In genomic region chr7:45402480-45403218, GRCh38 we compare ENCODE assay signal across 12 cellular contexts.
A peak's percentile ranks its signal among the peaks of the same experiment; 100 is the strongest.
DNase-seq lines count a peak whose midpoint lies in the region; ATAC-seq and TF ChIP-seq lines count a peak whose summit lies in the region.
"Had no signal": no experiment of that assay in that cellular context is flagged by ENCODE, and none has a peak within 500 bp of the region (broad histone marks: within the 10 kb centered on the region; RNA-seq: fewer than 3 reads in every experiment).

No MANE protein-coding gene starts in this region.

- H2BK5ac ChIP-seq in mesenchymal stem cell (ENCODE audit: low read depth, low read length, poor library complexity, severe bottlenecking) = no peak overlapping the region

- H2BK15ac ChIP-seq in mesenchymal stem cell (ENCODE audit: low read depth, poor library complexity, severe bottlenecking) = no peak overlapping the region

- no peaks in the 10 kb centered on the region for H3K36me3 Mint-ChIP-seq in activated naive CD8-positive, alpha-beta T cell treated with anti-CD3 and anti-CD28 coated beads, Interleukin-2, amount 50 U/mL, for 24 hours (ENCODE audit: low read depth)
- H3K36me3 Mint-ChIP-seq: neural progenitor cell had no signal

- H2BK12ac ChIP-seq in mesenchymal stem cell (ENCODE audit: low read length in 2 of 2) = no peak overlapping the region

- H3K36me3 ChIP-seq in mesenchymal stem cell (ENCODE audit: control insufficient read depth in 1 of 2, insufficient read depth in 2 of 2, low read depth in 1 of 2, low read length in 2 of 2) = no peaks in the 10 kb centered on the region
- H3K36me3 ChIP-seq in suprapubic skin = no peaks in the 10 kb centered on the region
- H3K36me3 ChIP-seq: neural progenitor cell had no signal

- DNase-seq in GM04503 (ENCODE audit: low read depth) (peak; percentile 8), LHCN-M2 (ENCODE audit: low read depth) (peak; percentile 39), mesenchymal stem cell (no peak), inferior parietal cortex (ENCODE audit: extremely low spot score) (no peak), suprapubic skin (ENCODE audit: low spot score in 2 of 2) (no peak), NCI-H774 (lab: John Stamatoyannopoulos, UW) (no peak), NCI-H2029 treated with DMSO at 0.1 percent for 48 hours (lab: John Stamatoyannopoulos, UW) (no peak)
- no peak for DNase-seq in activated naive CD8-positive, alpha-beta T cell treated with anti-CD3 and anti-CD28 coated beads, Interleukin-2, amount 50 U/mL, for 24 hours
- DNase-seq: activated effector memory CD4-positive, alpha-beta T cell treated with anti-CD3 and anti-CD28 coated beads, Interleukin-2, amount 50 U/mL, for 16 hours; glutamatergic neuron had no signal

- H3K9me3 ChIP-seq in mesenchymal stem cell (ENCODE audit: control insufficient read depth, low read length) = peaks cover 6% of the 10 kb centered on the region
- H3K9me3 ChIP-seq in suprapubic skin = no peaks in the 10 kb centered on the region

- peaks cover 5% of the 10 kb centered on the region for H3K9me3 Mint-ChIP-seq in activated naive CD8-positive, alpha-beta T cell treated with anti-CD3 and anti-CD28 coated beads, Interleukin-2, amount 50 U/mL, for 24 hours

- H3K9ac ChIP-seq in mesenchymal stem cell (ENCODE audit: low read length) = peak overlapping the region; percentile 29
- H3K9ac ChIP-seq: neural progenitor cell had no signal

- H3K4me1 ChIP-seq in mesenchymal stem cell (ENCODE audit: control insufficient read depth, insufficient read depth, low read depth, low read length) = no peaks in the 10 kb centered on the region
- no peaks in the 10 kb centered on the region for H3K4me1 ChIP-seq in suprapubic skin
- H3K4me1 ChIP-seq: neural progenitor cell had no signal

- H3K4me3 Mint-ChIP-seq in activated naive CD8-positive, alpha-beta T cell treated with anti-CD3 and anti-CD28 coated beads, Interleukin-2, amount 50 U/mL, for 24 hours = no peak overlapping the region
- H3K4me3 Mint-ChIP-seq: neural progenitor cell had no signal

- H3K27ac Mint-ChIP-seq in activated naive CD8-positive, alpha-beta T cell treated with anti-CD3 and anti-CD28 coated beads, Interleukin-2, amount 50 U/mL, for 24 hours = peak overlapping the region; percentile 73
- H3K27ac Mint-ChIP-seq: neural progenitor cell had no signal

- no peak overlapping the region for H3K4me2 ChIP-seq in mesenchymal stem cell (ENCODE audit: low read length, poor library complexity, severe bottlenecking)
- H3K4me2 ChIP-seq: neural progenitor cell had no signal

- H3K4me3 ChIP-seq in mesenchymal stem cell (ENCODE audit: insufficient read depth in 1 of 2, low read depth in 1 of 2, low read length in 2 of 2) (peak overlapping the region in 1 of 2 experiments; percentile 41), suprapubic skin (no peak overlapping the region)
- H3K4me3 ChIP-seq: neural progenitor cell, SK-N-MC had no signal

- ATAC-seq in activated naive CD8-positive, alpha-beta T cell treated with anti-CD3 and anti-CD28 coated beads, Interleukin-2, amount 50 U/mL, for 24 hours = peak; percentile 79

- H3K27ac ChIP-seq in mesenchymal stem cell (ENCODE audit: low read length, poor library complexity, severe bottlenecking) (no peak overlapping the region), suprapubic skin (no peak overlapping the region)
- H3K27ac ChIP-seq: neural progenitor cell, SK-N-MC had no signal

- H3K14ac ChIP-seq in mesenchymal stem cell (ENCODE audit: low read length in 2 of 2) = no peak overlapping the region

- no peak overlapping the region for H4K8ac ChIP-seq in mesenchymal stem cell (ENCODE audit: low read length)

- H3K79me1 ChIP-seq in mesenchymal stem cell (replicated peaks; ENCODE audit: low read length, poor library complexity, severe bottlenecking) = no peaks in the 10 kb centered on the region

- H3K27me3 Mint-ChIP-seq in activated naive CD8-positive, alpha-beta T cell treated with anti-CD3 and anti-CD28 coated beads, Interleukin-2, amount 50 U/mL, for 24 hours = peaks cover 7% of the 10 kb centered on the region

- 50% methylated on average over 1 of the region's 2 CpGs for WGBS in mesenchymal stem cell
- WGBS in suprapubic skin = 48% methylated on average over 2 of the region's 2 CpGs

- TF ChIP-seq CTCF in suprapubic skin (IDR thresholded peaks at IDR 0.05) = no peak

- H3K23ac ChIP-seq in mesenchymal stem cell (ENCODE audit: low read length in 2 of 2) = no peak overlapping the region

- no peak overlapping the region for H2BK120ac ChIP-seq in mesenchymal stem cell (ENCODE audit: low read depth, low read length)

- no peak overlapping the region for H3K18ac ChIP-seq in mesenchymal stem cell (ENCODE audit: low read depth in 1 of 2, low read length in 2 of 2)

- H2AFZ ChIP-seq in mesenchymal stem cell (ENCODE audit: low read depth, low read length) = no peak overlapping the region
- H2AFZ ChIP-seq: neural progenitor cell had no signal

- no peak for TF ChIP-seq EP300 in suprapubic skin (IDR thresholded peaks at IDR 0.05)

- no peak for TF ChIP-seq POLR2A in suprapubic skin (IDR thresholded peaks at IDR 0.05)

- no peak overlapping the region for H4K91ac ChIP-seq in mesenchymal stem cell (ENCODE audit: low read length)

- H3K4me1 Mint-ChIP-seq in activated naive CD8-positive, alpha-beta T cell treated with anti-CD3 and anti-CD28 coated beads, Interleukin-2, amount 50 U/mL, for 24 hours = peaks cover 11% of the 10 kb centered on the region
- H3K4me1 Mint-ChIP-seq: neural progenitor cell had no signal

- no peak overlapping the region for H2AK5ac ChIP-seq in mesenchymal stem cell (ENCODE audit: low read length, severe bottlenecking)

- no peaks in the 10 kb centered on the region for H3K27me3 ChIP-seq in mesenchymal stem cell (ENCODE audit: control insufficient read depth in 1 of 2, insufficient read depth in 1 of 2, low read length in 2 of 2)
- H3K27me3 ChIP-seq in suprapubic skin = no peaks in the 10 kb centered on the region
- H3K27me3 ChIP-seq: neural progenitor cell had no signal

- no peak overlapping the region for H3K4ac ChIP-seq in mesenchymal stem cell (ENCODE audit: low read depth in 1 of 2, low read length in 2 of 2)

Comparison
In these comparisons a context has a peak if more than half of its experiments do, and no peak if none do; other contexts are left out.
1. DNase-seq: peak in GM04503 (single experiment) and LHCN-M2 (single experiment); none in activated naive CD8-positive, alpha-beta T cell treated with anti-CD3 and anti-CD28 coated beads, Interleukin-2, amount 50 U/mL, for 24 hours (single experiment), mesenchymal stem cell (single experiment), inferior parietal cortex (single experiment), suprapubic skin (0 of 2), NCI-H774 (single experiment) and NCI-H2029 treated with DMSO at 0.1 percent for 48 hours (single experiment).